ENCODE assay signal across 11 cellular contexts in the genomic region with DNA sequence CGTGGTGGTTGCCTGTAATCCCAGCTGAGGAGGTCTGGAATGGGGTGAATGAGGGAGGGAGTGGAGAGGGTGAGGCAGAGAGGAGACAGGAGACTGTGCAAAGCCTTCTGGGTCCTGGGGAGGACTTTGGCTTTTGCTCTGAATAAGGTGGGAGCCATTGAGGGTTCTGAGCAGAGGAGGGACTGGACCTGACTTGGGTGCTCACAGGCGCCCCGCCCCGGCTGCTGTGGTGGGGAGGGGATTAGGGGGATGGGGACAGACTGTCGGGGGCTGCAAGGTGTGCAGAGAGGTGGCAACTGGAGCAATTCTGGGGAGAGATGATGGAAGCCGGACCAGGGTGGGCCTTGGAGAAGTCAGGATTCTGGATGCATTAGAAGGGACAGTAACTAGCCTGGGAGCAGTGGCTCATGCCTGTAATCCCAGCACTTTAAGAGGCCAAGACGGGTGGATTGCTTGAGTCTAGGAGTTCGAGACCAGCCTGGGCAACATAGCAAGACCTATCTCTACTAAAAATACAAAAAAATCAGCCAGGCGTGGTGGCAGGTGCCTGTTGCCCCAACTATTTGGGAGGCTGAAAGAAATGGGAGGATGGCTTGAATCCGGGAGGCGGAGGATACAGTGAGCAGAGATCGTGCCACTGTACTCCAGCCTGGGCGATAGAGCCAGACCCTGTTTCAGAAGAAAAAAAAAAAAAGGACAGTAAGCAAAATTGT. TPM values are rescaled to one million over a fixed set of nuclear protein-coding genes. Genes with fewer than 3 reads are reported as not detected.
DNase-seq lines count a peak whose midpoint lies in the region; ATAC-seq and TF ChIP-seq lines count a peak whose summit lies in the region.
"Had no signal": no experiment of that assay in that cellular context is flagged by ENCODE, and none has a peak within 500 bp of the region (broad histone marks: within the 10 kb centered on the region; RNA-seq: fewer than 3 reads in every experiment).

No MANE protein-coding gene starts in this region.

- no peak overlapping the region for H2AFZ ChIP-seq in ACC112 (ENCODE audit: low read length, unreplicated experiment)

- H3K27ac Mint-ChIP-seq in HFFc6 (peak overlapping the region; percentile 94), neural crest cell (ENCODE audit: unreplicated experiment) (no peak overlapping the region)
- peak overlapping the region; percentile 99 for H3K27ac Mint-ChIP-seq in central memory CD8-positive, alpha-beta T cell (ENCODE audit: low read depth)

- no peak for ATAC-seq in central memory CD8-positive, alpha-beta T cell (replicated peaks; ENCODE audit: extremely low read depth, poor library complexity, severe bottlenecking)
- ATAC-seq in GM18873 (IDR thresholded peaks at IDR 0.05; ENCODE audit: low FRiP score, unreplicated experiment): no peak

- 0 out of 2 replicates have a peak, but pooled peaks cover 4% of the 10 kb centered on the region for H3K27me3 ChIP-seq in ACC112 (ENCODE audit: insufficient read depth, low read length)

- TF ChIP-seq CTCF in HFFc6 (IDR thresholded peaks at IDR 0.05) (no peak), neural crest cell (conservative IDR thresholded peaks at IDR 0.05) (no peak)

- no peaks in the 10 kb centered on the region for H3K79me2 ChIP-seq in ACC112 (ENCODE audit: control insufficient read depth, insufficient read depth, low read length, unreplicated experiment)

- peaks cover 6% of the 10 kb centered on the region for H3K4me1 ChIP-seq in ACC112 (ENCODE audit: control insufficient read depth, insufficient read depth, low read length, unreplicated experiment)

- H3K4me3 Mint-ChIP-seq in HFFc6 (peak overlapping the region; percentile 89), neural crest cell (peak overlapping the region; percentile 84)
- peak overlapping the region; percentile 94 for H3K4me3 Mint-ChIP-seq in central memory CD8-positive, alpha-beta T cell

- H3K27me3 Mint-ChIP-seq in HFFc6 (ENCODE audit: insufficient read depth) (no peaks in the 10 kb centered on the region; the same call in 1 of the 2 replicates), neural crest cell (ENCODE audit: low read depth) (peaks cover 30% of the 10 kb centered on the region)
- H3K27me3 Mint-ChIP-seq in central memory CD8-positive, alpha-beta T cell: peaks cover 18% of the 10 kb centered on the region

- peak overlapping the region; percentile 97; the same call in 1 of the 2 replicates for H3K27ac ChIP-seq in ACC112 (ENCODE audit: low read depth, low read length)

- H3K4me1 Mint-ChIP-seq in HFFc6 (ENCODE audit: low read depth) (peaks cover 46% of the 10 kb centered on the region), neural crest cell (peaks cover 25% of the 10 kb centered on the region)
- H3K4me1 Mint-ChIP-seq in central memory CD8-positive, alpha-beta T cell: peaks cover 38% of the 10 kb centered on the region

- H3K4me3 ChIP-seq in ACC112 (ENCODE audit: low read depth, low read length): no peak overlapping the region

- no peaks in the 10 kb centered on the region for H3K9me3 Mint-ChIP-seq in HFFc6
- H3K9me3 Mint-ChIP-seq in central memory CD8-positive, alpha-beta T cell: no peaks in the 10 kb centered on the region
- H3K9me3 Mint-ChIP-seq in neural crest cell: no peaks in the 10 kb centered on the region

- DNase-seq in HFFc6 (no peak), neural crest cell (ENCODE audit: low read depth, low spot score) (no peak), glomerular visceral epithelial cell (ENCODE audit: extremely low spot score) (no peak), middle frontal gyrus (ENCODE audit: extremely low spot score, low spot score) (no peak), DMS114 treated with DMSO at 0.1 percent for 48 hours (lab: John Stamatoyannopoulos, UW; ENCODE audit: unreplicated experiment) (no peak)
- DNase-seq in central memory CD8-positive, alpha-beta T cell (ENCODE audit: low spot score in 2 of 2): no peak
- DNase-seq: NCI-H1048 had no signal

- H3K36me3 Mint-ChIP-seq in HFFc6 (ENCODE audit: low read depth): no peaks in the 10 kb centered on the region
- peaks cover 20% of the 10 kb centered on the region for H3K36me3 Mint-ChIP-seq in central memory CD8-positive, alpha-beta T cell (ENCODE audit: insufficient read depth)
- H3K36me3 Mint-ChIP-seq in neural crest cell (ENCODE audit: low read depth): no peaks in the 10 kb centered on the region

- H3K36me3 ChIP-seq in ACC112 (ENCODE audit: insufficient read depth, low read length): no peaks in the 10 kb centered on the region

RNA-seq across cellular contexts. Expression of a gene that starts 16.1 kb away (rescaled TPM):
- 1 to 10 TPM in 5 of 6 experiments, under 1 TPM in 1; 0.91 to 1.7 (median 1.4) TPM for total RNA-seq in HFFc6 (2021; fragmentation: NEBNext Ultra II Directional; extraction: Animal tissue kit (Norgen Biotek cat#: 25700))
- total RNA-seq in neural crest cell: 0.73 and 1.6 TPM in 2 replicates
- total RNA-seq: renal cortical epithelial cell, ureter had no signal

RNA-seq across cellular contexts. Expression of a gene that starts 45.1 kb away (rescaled TPM):
- total RNA-seq in HFFc6 (2021; fragmentation: NEBNext Ultra II Directional; extraction: Animal tissue kit (Norgen Biotek cat#: 25700)): under 1 TPM; 0.37 to 0.67 (median 0.55) TPM
- 15.0 and 15.1 TPM in 2 replicates for total RNA-seq in neural crest cell

RNA-seq across cellular contexts. Expression of a gene that starts 45.2 kb away (rescaled TPM):
- 10 to 100 TPM; 22.9 to 28.3 (median 25.5) TPM for total RNA-seq in HFFc6 (2021; fragmentation: NEBNext Ultra II Directional; extraction: Animal tissue kit (Norgen Biotek cat#: 25700))
- total RNA-seq in neural crest cell: 31.7 and 32.4 TPM in 2 replicates
